13 cellular contexts compared by ENCODE assay signal in the genomic region with DNA sequence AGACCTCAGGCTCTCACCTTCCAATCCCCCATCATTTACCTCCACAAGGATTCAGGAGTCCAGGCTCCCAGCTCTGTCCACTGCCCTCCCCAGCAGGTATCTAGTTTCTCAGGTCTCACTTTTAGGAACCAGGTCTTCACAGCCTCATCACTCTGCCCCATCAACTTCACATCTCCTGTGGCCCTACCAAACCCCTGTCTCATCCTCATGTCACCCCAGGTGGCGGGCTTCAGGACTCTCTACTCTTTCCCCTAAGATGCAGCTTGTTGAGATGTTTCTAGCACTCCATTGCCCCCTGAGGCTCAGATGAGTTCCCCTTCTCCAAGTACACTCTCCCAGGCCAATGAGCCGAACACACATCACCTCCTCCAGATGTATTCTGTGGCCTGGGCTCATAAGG. TPM values are rescaled to one million over a fixed set of nuclear protein-coding genes. Genes with fewer than 3 reads are reported as not detected.
DNase-seq lines count a peak whose midpoint lies in the region; ATAC-seq and TF ChIP-seq lines count a peak whose summit lies in the region.
"Had no signal": no experiment of that assay in that cellular context is flagged by ENCODE, and none has a peak within 500 bp of the region (broad histone marks: within the 10 kb centered on the region; RNA-seq: fewer than 3 reads in every experiment).

No MANE protein-coding gene starts in this region.

- no peak for TF ChIP-seq POLR2A in NB4 (IDR thresholded peaks at IDR 0.05; ENCODE audit: extremely low read depth, insufficient read length)

- ATAC-seq in activated CD8-positive, alpha-beta memory T cell treated with anti-CD3 and anti-CD28 coated beads, Interleukin-2, amount 10 ng/mL, durations not matched to agents 7 days and 5 days: no peak
- ATAC-seq in GM19324 (IDR thresholded peaks at IDR 0.05; ENCODE audit: low FRiP score, unreplicated experiment) (no peak), GM21381 (IDR thresholded peaks at IDR 0.05; ENCODE audit: unreplicated experiment) (no peak), HG03469 (IDR thresholded peaks at IDR 0.05; ENCODE audit: unreplicated experiment) (no peak)

- H3K4me3 ChIP-seq in NB4 (ENCODE audit: low read depth, low read length) (no peak overlapping the region), osteoblast (ENCODE audit: insufficient read depth, low read length) (no peak overlapping the region)

- H3K36me3 ChIP-seq in osteoblast (ENCODE audit: insufficient read depth, low read length): no peaks in the 10 kb centered on the region

- H3K9me3 Mint-ChIP-seq in activated CD8-positive, alpha-beta memory T cell treated with anti-CD3 and anti-CD28 coated beads, Interleukin-2, amount 10 ng/mL, durations not matched to agents 7 days and 5 days (ENCODE audit: low read depth): no peaks in the 10 kb centered on the region
- peaks cover 7% of the 10 kb centered on the region for H3K9me3 Mint-ChIP-seq in dendritic cell treated with granulocyte-macrophage colony-stimulating factor and Interleukin-4, amounts not matched to agents 40 ng/mL and 50 ng/mL, for 4 days

- intact Hi-C loops in dendritic cell treated with granulocyte-macrophage colony-stimulating factor and Interleukin-4, amounts not matched to agents 40 ng/mL and 50 ng/mL, for 4 days (cut with micrococcal nuclease): no loop called here

- H3K4me3 Mint-ChIP-seq in activated CD8-positive, alpha-beta memory T cell treated with anti-CD3 and anti-CD28 coated beads, Interleukin-2, amount 10 ng/mL, durations not matched to agents 7 days and 5 days: peak overlapping the region; percentile 7
- peak overlapping the region; percentile 15 for H3K4me3 Mint-ChIP-seq in dendritic cell treated with granulocyte-macrophage colony-stimulating factor and Interleukin-4, amounts not matched to agents 40 ng/mL and 50 ng/mL, for 4 days

- DNase-seq in activated CD8-positive, alpha-beta memory T cell treated with anti-CD3 and anti-CD28 coated beads, Interleukin-2, amount 10 ng/mL, durations not matched to agents 7 days and 5 days: no peak
- DNase-seq in activated CD8-positive, alpha-beta memory T cell treated with anti-CD3 and anti-CD28 coated beads, Interleukin-2, amount 50 U/mL, for 4 hours: no peak
- DNase-seq in NB4 (ENCODE audit: low read depth) (peak; percentile 11), osteoblast (ENCODE audit: insufficient read length, low spot score, missing footprints) (peak; percentile 53)
- DNase-seq: effector CD8-positive, alpha-beta T cell; foreskin fibroblast; NCI-H2107; testis had no signal

- no peak overlapping the region for H3K27ac ChIP-seq in osteoblast (ENCODE audit: low read depth, low read length)
- H3K27ac ChIP-seq: testis had no signal

- no peak overlapping the region for H3K27ac Mint-ChIP-seq in activated CD8-positive, alpha-beta memory T cell treated with anti-CD3 and anti-CD28 coated beads, Interleukin-2, amount 10 ng/mL, durations not matched to agents 7 days and 5 days
- H3K27ac Mint-ChIP-seq in dendritic cell treated with granulocyte-macrophage colony-stimulating factor and Interleukin-4, amounts not matched to agents 40 ng/mL and 50 ng/mL, for 4 days: no peak overlapping the region

- peaks cover 23% of the 10 kb centered on the region for H3K27me3 Mint-ChIP-seq in activated CD8-positive, alpha-beta memory T cell treated with anti-CD3 and anti-CD28 coated beads, Interleukin-2, amount 10 ng/mL, durations not matched to agents 7 days and 5 days
- H3K27me3 Mint-ChIP-seq in dendritic cell treated with granulocyte-macrophage colony-stimulating factor and Interleukin-4, amounts not matched to agents 40 ng/mL and 50 ng/mL, for 4 days: peaks cover 47% of the 10 kb centered on the region

- peaks cover 11% of the 10 kb centered on the region for H3K27me3 ChIP-seq in osteoblast (ENCODE audit: insufficient read depth, low read length)
- H3K27me3 ChIP-seq: testis had no signal

- H3K4me2 ChIP-seq in osteoblast (ENCODE audit: insufficient read depth, low read length): no peak overlapping the region

- peaks cover 10% of the 10 kb centered on the region for H3K4me1 ChIP-seq in osteoblast (ENCODE audit: insufficient read depth, low read length)

- H3K79me2 ChIP-seq in osteoblast (ENCODE audit: insufficient read depth, low read length): no peaks in the 10 kb centered on the region

- no peak for TF ChIP-seq CTCF in NB4 (IDR thresholded peaks at IDR 0.05; ENCODE audit: low read depth, low read length)
- no peak for TF ChIP-seq CTCF in osteoblast (IDR thresholded peaks at IDR 0.05; ENCODE audit: extremely low read depth, low read depth, low read length)

- H2AFZ ChIP-seq in osteoblast (ENCODE audit: low read length): no peak overlapping the region

- no peaks in the 10 kb centered on the region for H4K20me1 ChIP-seq in osteoblast (ENCODE audit: insufficient read depth, low read length)

- CTCF ChIA-PET in activated CD8-positive, alpha-beta memory T cell treated with anti-CD3 and anti-CD28 coated beads, Interleukin-2, amount 10 ng/mL, durations not matched to agents 7 days and 5 days (lab: Charles Lee): interaction anchor here (1.8 kb wide), 1 partner anchor 78 kb away, joined by 5 read pairs; no protein-coding TSS in a partner anchor

- H3K36me3 Mint-ChIP-seq in activated CD8-positive, alpha-beta memory T cell treated with anti-CD3 and anti-CD28 coated beads, Interleukin-2, amount 10 ng/mL, durations not matched to agents 7 days and 5 days: no peaks in the 10 kb centered on the region
- H3K36me3 Mint-ChIP-seq in dendritic cell treated with granulocyte-macrophage colony-stimulating factor and Interleukin-4, amounts not matched to agents 40 ng/mL and 50 ng/mL, for 4 days (ENCODE audit: low read depth): peaks cover 11% of the 10 kb centered on the region

- H3K4me1 Mint-ChIP-seq in activated CD8-positive, alpha-beta memory T cell treated with anti-CD3 and anti-CD28 coated beads, Interleukin-2, amount 10 ng/mL, durations not matched to agents 7 days and 5 days: peaks cover 21% of the 10 kb centered on the region
- peaks cover 44% of the 10 kb centered on the region for H3K4me1 Mint-ChIP-seq in dendritic cell treated with granulocyte-macrophage colony-stimulating factor and Interleukin-4, amounts not matched to agents 40 ng/mL and 50 ng/mL, for 4 days (ENCODE audit: low read depth)

- no peaks in the 10 kb centered on the region for H3K9me3 ChIP-seq in osteoblast (ENCODE audit: low read depth, low read length)
- H3K9me3 ChIP-seq: testis had no signal

RNA-seq across cellular contexts. Expression of a gene that starts 1.5 kb away (rescaled TPM):
- 1 to 10 TPM; 1.7 to 3.6 TPM for total RNA-seq in activated CD8-positive, alpha-beta memory T cell treated with anti-CD3 and anti-CD28 coated beads, Interleukin-2, amount 10 ng/mL, durations not matched to agents 7 days and 5 days
- total RNA-seq in osteoblast: 1.1 and 1.2 TPM in 2 replicates

RNA-seq across cellular contexts. Expression of a gene that starts 1.9 kb away (rescaled TPM):
- total RNA-seq in activated CD8-positive, alpha-beta memory T cell treated with anti-CD3 and anti-CD28 coated beads, Interleukin-2, amount 10 ng/mL, durations not matched to agents 7 days and 5 days: 1 to 10 TPM; 1.6 to 1.8 TPM
- 0.36 TPM in 1 of 2 replicates, not detected in the other for total RNA-seq in osteoblast
- total RNA-seq: mesenteric fat pad had no signal

RNA-seq across cellular contexts. Expression of a gene that starts 6.7 kb away (rescaled TPM):
- total RNA-seq in activated CD8-positive, alpha-beta memory T cell treated with anti-CD3 and anti-CD28 coated beads, Interleukin-2, amount 10 ng/mL, durations not matched to agents 7 days and 5 days: 1 to 10 TPM; 3.3 to 5.7 TPM
- total RNA-seq in osteoblast: 5.6 and 6.2 TPM in 2 replicates

RNA-seq across cellular contexts. Expression of a gene that starts 34.3 kb away (rescaled TPM):
- total RNA-seq in activated CD8-positive, alpha-beta memory T cell treated with anti-CD3 and anti-CD28 coated beads, Interleukin-2, amount 10 ng/mL, durations not matched to agents 7 days and 5 days: not detected
- not detected in 2 replicates for total RNA-seq in osteoblast

RNA-seq across cellular contexts. Expression of a gene that starts 35.6 kb away (rescaled TPM):
- 100 to 1,000 TPM; 222 to 224 TPM for total RNA-seq in activated CD8-positive, alpha-beta memory T cell treated with anti-CD3 and anti-CD28 coated beads, Interleukin-2, amount 10 ng/mL, durations not matched to agents 7 days and 5 days
- total RNA-seq in osteoblast: 105 and 111 TPM in 2 replicates

Comparison
In these comparisons a context has a peak if more than half of its experiments do, and no peak if none do; other contexts are left out.
1. DNase-seq: peak in NB4 (single experiment) and osteoblast (single experiment); none in activated CD8-positive, alpha-beta memory T cell treated with anti-CD3 and anti-CD28 coated beads, Interleukin-2, amount 10 ng/mL, durations not matched to agents 7 days and 5 days (single experiment) and activated CD8-positive, alpha-beta memory T cell treated with anti-CD3 and anti-CD28 coated beads, Interleukin-2, amount 50 U/mL, for 4 hours (single experiment).